In genomic region chr3:130893240-130894129, GRCh38 we compare ENCODE assay signal across 8 cellular contexts. TPM values are rescaled to one million over a fixed set of nuclear protein-coding genes. Genes with fewer than 3 reads are reported as not detected.
DNase-seq lines count a peak whose midpoint lies in the region; ATAC-seq, FAIRE-seq and TF ChIP-seq lines count a peak whose summit lies in the region.

Gene ATP2C1 (plus strand): TSS chr3:130894084. CDS start chr3:130894770, 686 bp downstream.

- ATAC-seq in RWPE2 (ENCODE audit: low read depth), result peak; percentile 91
- peak; percentile 98 to 99 for ATAC-seq in natural killer cell treated with Interleukin-12 subunit alpha and Interleukin-12 subunit beta and Interleukin-15 and Interleukin-18, amount 100 ng/mL, for 72 hours
- ATAC-seq in stimulated activated naive CD8-positive, alpha-beta T cell treated with anti-CD3 and anti-CD28 coated beads, Interleukin-15, Interleukin-2, amounts not matched to agents 100 U/mL and 50 U/mL, for 24 hours, result peak; percentile 91

- peaks cover 5% of the 10 kb centered on the region for H3K36me3 Mint-ChIP-seq in natural killer cell treated with Interleukin-12 subunit alpha and Interleukin-12 subunit beta and Interleukin-15 and Interleukin-18, amount 100 ng/mL, for 72 hours

- no peaks in the 10 kb centered on the region for H3K27me3 Mint-ChIP-seq in natural killer cell treated with Interleukin-12 subunit alpha and Interleukin-12 subunit beta and Interleukin-15 and Interleukin-18, amount 100 ng/mL, for 72 hours

- H3K9me3 Mint-ChIP-seq in natural killer cell treated with Interleukin-12 subunit alpha and Interleukin-12 subunit beta and Interleukin-15 and Interleukin-18, amount 100 ng/mL, for 72 hours, result no peaks in the 10 kb centered on the region

- no peaks in the 10 kb centered on the region for H3K36me3 ChIP-seq in RWPE2 (ENCODE audit: low read depth)

- TF ChIP-seq POLR2A in H54 (IDR thresholded peaks at IDR 0.05; ENCODE audit: low read depth, low read length), result peak; percentile 79

- peaks cover 11% of the 10 kb centered on the region for H3K4me1 ChIP-seq in RWPE2 (ENCODE audit: insufficient read depth, poor library complexity, severe bottlenecking)

- H3K4me3 ChIP-seq in RWPE2 (ENCODE audit: severe bottlenecking) (peak within 1 kb of the TSS; percentile 55), fibroblast of pulmonary artery (replicated peaks; ENCODE audit: low read depth, low read length) (peak within 1 kb of the TSS; percentile 87)

- FAIRE-seq in H54 (lab: Jason Lieb, UNC), result peak; percentile 87

- H3K27ac Mint-ChIP-seq in natural killer cell treated with Interleukin-12 subunit alpha and Interleukin-12 subunit beta and Interleukin-15 and Interleukin-18, amount 100 ng/mL, for 72 hours, result peak within 1 kb of the TSS; percentile 97 to 98

- peak within 1 kb of the TSS; percentile 64 for H3K27ac ChIP-seq in RWPE2 (ENCODE audit: poor library complexity, severe bottlenecking)

- TF ChIP-seq CTCF in RWPE2 (IDR thresholded peaks at IDR 0.05; ENCODE audit: poor library complexity, severe bottlenecking) (peak; percentile 74), fibroblast of pulmonary artery (IDR thresholded peaks at IDR 0.05; ENCODE audit: low read length, missing control alignments) (no peak)

- H3K4me3 Mint-ChIP-seq in natural killer cell treated with Interleukin-12 subunit alpha and Interleukin-12 subunit beta and Interleukin-15 and Interleukin-18, amount 100 ng/mL, for 72 hours, result peak within 1 kb of the TSS; percentile 98

- H3K9me3 ChIP-seq in RWPE2 (ENCODE audit: severe bottlenecking), result no peaks in the 10 kb centered on the region

- H3K27me3 ChIP-seq in RWPE2 (ENCODE audit: insufficient read depth, poor library complexity, severe bottlenecking), result no peaks in the 10 kb centered on the region

- H3K4me1 Mint-ChIP-seq in natural killer cell treated with Interleukin-12 subunit alpha and Interleukin-12 subunit beta and Interleukin-15 and Interleukin-18, amount 100 ng/mL, for 72 hours (ENCODE audit: low read depth in 2 of 2), result peaks cover 35 to 36% of the 10 kb centered on the region in 2 donors

- DNase-seq in ELF-1 (ENCODE audit: low read depth, low spot score), result peak; percentile 97
- peak; percentile 76 for DNase-seq in H54 (ENCODE audit: insufficient read length, low spot score)
- peak; percentile 96 for DNase-seq in LoVo (ENCODE audit: low spot score)
- DNase-seq in RWPE2 (ENCODE audit: low spot score), result peak; percentile 91
- DNase-seq in activated T-helper 9 cell treated with anti-CD3 and anti-CD28 coated beads, Interleukin-2, amount 50 U/mL, for 16 hours (ENCODE audit: low read depth), result peak; percentile 83
- peak; percentile 96 for DNase-seq in fibroblast of pulmonary artery (ENCODE audit: low read depth)
- DNase-seq in natural killer cell treated with Interleukin-12 subunit alpha and Interleukin-12 subunit beta and Interleukin-15 and Interleukin-18, amount 100 ng/mL, for 72 hours (ENCODE audit: low spot score), result peak; percentile 97
- peak; percentile 93 for DNase-seq in stimulated activated naive CD8-positive, alpha-beta T cell treated with anti-CD3 and anti-CD28 coated beads, Interleukin-15, Interleukin-2, amounts not matched to agents 100 U/mL and 50 U/mL, for 24 hours

RNA-seq across cellular contexts. Expression of gene ATP2C1, which starts in this region (rescaled TPM):
- 100 to 1,000 TPM; 100 to 109 TPM for total RNA-seq in natural killer cell treated with Interleukin-12 subunit alpha and Interleukin-12 subunit beta and Interleukin-15 and Interleukin-18, amount 100 ng/mL, for 72 hours

Comparison
In these comparisons a context has a peak if more than half of its experiments do, and no peak if none do; other contexts are left out.
1. Peak in every context shown above with its lines: DNase-seq, ATAC-seq, H3K4me3 ChIP-seq and H3K27ac ChIP-seq.